ENCODE assay signal across 7 cellular contexts in genomic region chr14:72291908-72292688, GRCh38.
DNase-seq lines count a peak whose midpoint lies in the region; ATAC-seq, FAIRE-seq and TF ChIP-seq lines count a peak whose summit lies in the region.

No MANE protein-coding gene starts in this region.

- H3K9me3 Mint-ChIP-seq in Calu3 (ENCODE audit: low read depth, unreplicated experiment) (no peaks in the 10 kb centered on the region), memory B cell (no peaks in the 10 kb centered on the region), T-cell (peaks cover 0 to 2% (median 0%) of the 10 kb centered on the region in 3 donors)

- H2AFZ ChIP-seq in PC-3 (ENCODE audit: low read length) = no peak overlapping the region

- POLR2A ChIA-PET in PC-3 (lab: Charles Lee; ENCODE audit: unreplicated experiment) = no interaction called here
- POLR2A ChIA-PET in T-cell (lab: Charles Lee) = no interaction called here

- H3K27me3 ChIP-seq in PC-3 (ENCODE audit: low read length) = peaks cover 62% of the 10 kb centered on the region

- peak; percentile 94 for ATAC-seq in PC-3
- ATAC-seq in memory B cell (ENCODE audit: low read depth) = no peak
- ATAC-seq in GM18858 (IDR thresholded peaks at IDR 0.05; ENCODE audit: unreplicated experiment) = no peak
- ATAC-seq in T-cell (replicated peaks in 1 of 4) = no peak

- H3K27me3 Mint-ChIP-seq in Calu3 (ENCODE audit: unreplicated experiment) = peaks cover 42% of the 10 kb centered on the region
- peaks cover 10% of the 10 kb centered on the region for H3K27me3 Mint-ChIP-seq in memory B cell
- H3K27me3 Mint-ChIP-seq in T-cell = peaks cover 11 to 19% of the 10 kb centered on the region in 2 donors

- DNase-seq in Calu3 = peak; percentile 49
- no peak for DNase-seq in GM18507 (ENCODE audit: extremely low spot score, insufficient read length, low read depth)
- peak; percentile 85 for DNase-seq in PC-3
- peak; percentile 13 to 24 for DNase-seq in memory B cell (ENCODE audit: low spot score in 2 of 2)
- DNase-seq in T-cell = no peak

- intact Hi-C loops in Calu3 (cut with micrococcal nuclease; ENCODE audit: unreplicated experiment) = loop anchor here (5.0 to 10.0 kb wide), 2 partner anchors 270 to 567 kb away; no protein-coding TSS in a partner anchor
- intact Hi-C loops in PC-3 (cut with micrococcal nuclease) = loop anchor here (2.0 to 5.0 kb wide), 2 partner anchors 359 to 1190 kb away; partner anchors contain the start of gene RGS6

- H3K79me2 ChIP-seq in PC-3 (ENCODE audit: low read length) = no peaks in the 10 kb centered on the region

- TF ChIP-seq CTCF in Calu3 (IDR thresholded peaks at IDR 0.05; ENCODE audit: unreplicated experiment) (peak; percentile 26), PC-3 (conservative IDR thresholded peaks at IDR 0.05; ENCODE audit: low read depth, low read length) (peak; percentile 90)

- CTCF ChIA-PET in Calu3 (lab: Charles Lee) = interaction anchor here (0.6 to 1.0 kb wide), 2 partner anchors 11 to 269 kb away, joined by 3 to 5 read pairs; no protein-coding TSS in a partner anchor
- CTCF ChIA-PET in PC-3 (lab: Charles Lee) = no interaction called here
- CTCF ChIA-PET in T-cell (lab: Charles Lee) = interaction anchor here in 1 of 2 donors (0.5 kb wide), 1 partner anchor 477 kb away, joined by 4 read pairs; no protein-coding TSS in a partner anchor

- H3K27ac Mint-ChIP-seq in Calu3 (ENCODE audit: unreplicated experiment) = no peak overlapping the region
- H3K27ac Mint-ChIP-seq in memory B cell = no peak overlapping the region
- H3K27ac Mint-ChIP-seq in T-cell = no peak overlapping the region

- H3K4me3 Mint-ChIP-seq in Calu3 (ENCODE audit: low read depth, unreplicated experiment) (no peak overlapping the region), memory B cell (no peak overlapping the region), T-cell (no peak overlapping the region)

- H3F3A ChIP-seq in PC-3 (ENCODE audit: low read length, unreplicated experiment) = no peaks in the 10 kb centered on the region

- no peak overlapping the region for H3K27ac ChIP-seq in PC-3 (ENCODE audit: low read length)

- no peaks in the 10 kb centered on the region for H3K4me1 Mint-ChIP-seq in Calu3 (ENCODE audit: low read depth, unreplicated experiment)
- H3K4me1 Mint-ChIP-seq in memory B cell = no peaks in the 10 kb centered on the region
- H3K4me1 Mint-ChIP-seq in T-cell = no peaks in the 10 kb centered on the region

- FAIRE-seq in GM18507 (lab: Jason Lieb, UNC) (peak; percentile 75), endometrium (lab: Jason Lieb, UNC) (peak; percentile 76)

- H3K4me1 ChIP-seq in PC-3 (ENCODE audit: insufficient read depth, low read length) = no peaks in the 10 kb centered on the region

- H3K9ac ChIP-seq in PC-3 (ENCODE audit: low read length) = no peak overlapping the region

- no TSS peak for BruUV-seq in Calu3 (replicated peaks; lab: Mats Ljungman, UMichigan)
- no TSS peak for BruUV-seq in PC-3 (replicated peaks; lab: Mats Ljungman, UMichigan)

- H4K20me1 ChIP-seq in PC-3 (ENCODE audit: low read length) = no peaks in the 10 kb centered on the region

- peak overlapping the region; percentile 32; the same call in 1 of the 2 replicates for H3K4me2 ChIP-seq in PC-3 (ENCODE audit: low read length)

- H3K36me3 Mint-ChIP-seq in Calu3 (ENCODE audit: insufficient read depth, unreplicated experiment) (no peaks in the 10 kb centered on the region), memory B cell (no peaks in the 10 kb centered on the region), T-cell (no peaks in the 10 kb centered on the region)

- H3K4me3 ChIP-seq in PC-3 (ENCODE audit: low read length) = no peak overlapping the region

- H3K36me3 ChIP-seq in PC-3 (ENCODE audit: low read depth, low read length) = no peaks in the 10 kb centered on the region

- no peaks in the 10 kb centered on the region for H3K9me2 ChIP-seq in PC-3 (replicated peaks; ENCODE audit: low read length)

- no peaks in the 10 kb centered on the region for H3K9me3 ChIP-seq in PC-3 (ENCODE audit: low read length)

Comparison
In these comparisons a context has a peak if more than half of its experiments do, and no peak if none do; other contexts are left out.
1. DNase-seq: peak in Calu3 (single experiment), PC-3 (single experiment) and memory B cell (2 of 2); none in GM18507 (single experiment) and T-cell (0 of 34).